In genomic region chr15:44537728-44538240, GRCh38 we compare ENCODE assay signal across 8 cellular contexts. TPM values are rescaled to one million over a fixed set of nuclear protein-coding genes. Genes with fewer than 3 reads are reported as not detected.
A peak's percentile ranks its signal among the peaks of the same experiment; 100 is the strongest.
DNase-seq lines count a peak whose midpoint lies in the region; ATAC-seq and TF ChIP-seq lines count a peak whose summit lies in the region.

No MANE protein-coding gene starts in this region.

- TF ChIP-seq CTCF in heart right ventricle (IDR thresholded peaks at IDR 0.05), result no peak
- peak; percentile 19 for TF ChIP-seq CTCF in osteocyte (IDR thresholded peaks at IDR 0.05)

- H3K9me3 ChIP-seq in heart right ventricle (no peaks in the 10 kb centered on the region), esophagus (ENCODE audit: control insufficient read depth in 2 of 2, insufficient read depth in 1 of 2, low read depth in 1 of 2, low read length in 1 of 2) (no peaks in the 10 kb centered on the region)

- peaks cover 0 to 58% (median 50%) of the 10 kb centered on the region in 9 donors for H3K4me1 ChIP-seq in heart right ventricle
- peaks cover 0 to 9% of the 10 kb centered on the region in 2 donors for H3K4me1 ChIP-seq in esophagus (ENCODE audit: control insufficient read depth in 2 of 2, insufficient read depth in 2 of 2, low read length in 1 of 2)

- peak overlapping the region; percentile 74 to 99 (median 96) for H3K27ac ChIP-seq in heart right ventricle
- peak overlapping the region; percentile 95 to 99 for H3K27ac ChIP-seq in esophagus (ENCODE audit: low read depth in 2 of 2, low read length in 1 of 2)

- peak overlapping the region; percentile 87 for H3K4me3 Mint-ChIP-seq in T-helper 1 cell treated with Interleukin-12 subunit alpha and Interleukin-12 subunit beta and Interleukin-4 antibody, amounts not matched to agents 30 μg/mL and 1 μg/mL, for 36 hours
- H3K4me3 Mint-ChIP-seq in osteocyte (ENCODE audit: unreplicated experiment), result peak overlapping the region; percentile 86

- no peaks in the 10 kb centered on the region for H3K27me3 ChIP-seq in heart right ventricle
- no peaks in the 10 kb centered on the region for H3K27me3 ChIP-seq in esophagus (ENCODE audit: control insufficient read depth in 1 of 2, insufficient read depth in 2 of 2, low read length in 2 of 2)

- H3K27ac Mint-ChIP-seq in T-helper 1 cell treated with Interleukin-12 subunit alpha and Interleukin-12 subunit beta and Interleukin-4 antibody, amounts not matched to agents 30 μg/mL and 1 μg/mL, for 36 hours, result peak overlapping the region; percentile 91
- peak overlapping the region; percentile 97 for H3K27ac Mint-ChIP-seq in osteocyte (ENCODE audit: unreplicated experiment)

- peaks cover 39% of the 10 kb centered on the region for H3K4me1 Mint-ChIP-seq in T-helper 1 cell treated with Interleukin-12 subunit alpha and Interleukin-12 subunit beta and Interleukin-4 antibody, amounts not matched to agents 30 μg/mL and 1 μg/mL, for 36 hours (ENCODE audit: low read depth)
- H3K4me1 Mint-ChIP-seq in osteocyte (ENCODE audit: unreplicated experiment), result peaks cover 49% of the 10 kb centered on the region

- H3K9me3 Mint-ChIP-seq in T-helper 1 cell treated with Interleukin-12 subunit alpha and Interleukin-12 subunit beta and Interleukin-4 antibody, amounts not matched to agents 30 μg/mL and 1 μg/mL, for 36 hours, result no peaks in the 10 kb centered on the region
- H3K9me3 Mint-ChIP-seq in osteocyte (ENCODE audit: unreplicated experiment), result no peaks in the 10 kb centered on the region

- peaks cover 33% of the 10 kb centered on the region for H3K36me3 Mint-ChIP-seq in T-helper 1 cell treated with Interleukin-12 subunit alpha and Interleukin-12 subunit beta and Interleukin-4 antibody, amounts not matched to agents 30 μg/mL and 1 μg/mL, for 36 hours (ENCODE audit: low read depth)
- H3K36me3 Mint-ChIP-seq in osteocyte (ENCODE audit: unreplicated experiment), result peaks cover 14% of the 10 kb centered on the region

- H3K4me3 ChIP-seq in heart right ventricle, result peak overlapping the region; percentile 74 to 98 (median 90)
- peak overlapping the region; percentile 80 to 93 for H3K4me3 ChIP-seq in esophagus (ENCODE audit: low read depth in 1 of 2, low read length in 2 of 2)

- H3K27me3 Mint-ChIP-seq in T-helper 1 cell treated with Interleukin-12 subunit alpha and Interleukin-12 subunit beta and Interleukin-4 antibody, amounts not matched to agents 30 μg/mL and 1 μg/mL, for 36 hours (ENCODE audit: low read depth), result no peaks in the 10 kb centered on the region
- H3K27me3 Mint-ChIP-seq in osteocyte (ENCODE audit: unreplicated experiment), result no peaks in the 10 kb centered on the region

- intact Hi-C loops in heart right ventricle (cut with DNase I) (loop anchor here in 2 of 10 donors (5.0 kb wide), 1 partner anchor 110 kb away; the partner anchor contains the start of gene CTDSPL2 (in 2 of the 2)), Right ventricle myocardium inferior (cut with DNase I) (no loop called here)

- ATAC-seq in heart right ventricle, result no peak
- no peak for ATAC-seq in Right ventricle myocardium inferior
- ATAC-seq in HG02885 (IDR thresholded peaks at IDR 0.05; ENCODE audit: poor library complexity, unreplicated experiment), result no peak

- DNase-seq in heart right ventricle (no peak), Right ventricle myocardium inferior (ENCODE audit: missing footprints) (no peak), osteocyte (ENCODE audit: extremely low spot score, unreplicated experiment) (no peak), occipital lobe (lab: John Stamatoyannopoulos, UW) (no peak), retina (no peak)

- WGBS in heart right ventricle, 2 donors, result 10 to 12% methylated on average over 13 of the region's 13 CpGs
- WGBS in esophagus, 2 donors, result 5% methylated on average over 13 of the region's 13 CpGs

- H3K36me3 ChIP-seq in heart right ventricle (peaks cover 0 to 42% (median 0%) of the 10 kb centered on the region in 9 donors), esophagus (ENCODE audit: control insufficient read depth in 2 of 2, insufficient read depth in 2 of 2, low read length in 1 of 2) (peaks cover 0 to 3% of the 10 kb centered on the region in 2 donors)

RNA-seq across cellular contexts. Expression of gene EIF3J, which starts 0.8 kb away (rescaled TPM):
- total RNA-seq in heart right ventricle (100 to 1,000 TPM in 1 of 10 donors, 10 to 100 TPM in 9; 64.5 to 105 (median 81.4) TPM), Right ventricle myocardium inferior (104 TPM), osteocyte (82.1 and 94.2 TPM in 2 replicates), occipital lobe (63.0 TPM)
- polyA plus RNA-seq in heart right ventricle (10 to 100 TPM; 30.4 to 86.6 TPM), esophagus (10 to 100 TPM; 34.4 to 58.4 TPM)
